In genomic region chr16:89954462-89954861, GRCh38 we compare ENCODE assay signal across 16 cellular contexts.
"Had no signal": no experiment of that assay in that cellular context is flagged by ENCODE, and none has a peak within 500 bp of the region (broad histone marks: within the 10 kb centered on the region; RNA-seq: fewer than 3 reads in every experiment).

No MANE protein-coding gene starts in this region.

- H3K9ac ChIP-seq: parathyroid adenoma had no signal

- H3K27ac ChIP-seq: body of pancreas, coronary artery, parathyroid adenoma, thyroid gland had no signal

- H3K4me3 ChIP-seq: body of pancreas, coronary artery, thyroid gland had no signal

- H3K27me3 ChIP-seq: body of pancreas, thyroid gland had no signal

- H3K9me3 ChIP-seq: body of pancreas, thyroid gland had no signal

- H3K27ac Mint-ChIP-seq: activated naive CD8-positive, alpha-beta T cell had no signal

- H3K4me3 Mint-ChIP-seq: activated naive CD8-positive, alpha-beta T cell; activated T-cell treated with anti-CD3 and anti-CD28 coated beads, Interleukin-2, amount 50 U/mL, for 4 hours; stimulated activated effector memory CD8-positive, alpha-beta T cell treated with anti-CD3 and anti-CD28 coated beads, Interleukin-12 subunit alpha, Interleukin-12 subunit beta, amount 100 ng/mL, for 72 hours had no signal

- H3K4me1 ChIP-seq: parathyroid adenoma had no signal

- H3K36me3 Mint-ChIP-seq: activated naive CD8-positive, alpha-beta T cell had no signal

- ATAC-seq: activated T-cell treated with anti-CD3 and anti-CD28 coated beads, Interleukin-2, amount 50 U/mL, for 4 hours; body of pancreas; stimulated activated effector memory CD8-positive, alpha-beta T cell treated with anti-CD3 and anti-CD28 coated beads, Interleukin-12 subunit alpha, Interleukin-12 subunit beta, amount 100 ng/mL, for 72 hours had no signal

- H3K79me2 ChIP-seq: parathyroid adenoma had no signal

- DNase-seq: activated CD4-positive, alpha-beta T cell treated with anti-CD3 and anti-CD28 coated beads for 1 hour; activated CD4-positive, alpha-beta T cell treated with anti-CD3 and anti-CD28 coated beads, Interleukin-2, amount 50 U/mL, for 48 hours; activated gamma-delta T cell; activated T-cell treated with anti-CD3 and anti-CD28 coated beads, Interleukin-2, amount 50 U/mL, for 4 hours; amniotic stem cell; body of pancreas; central memory CD4-positive, alpha-beta T cell; effector CD4-positive, alpha-beta T cell; foreskin fibroblast; T-helper 1 cell; T1000; thyroid gland had no signal

- H3K27me3 Mint-ChIP-seq: activated naive CD8-positive, alpha-beta T cell had no signal

- H2AFZ ChIP-seq: parathyroid adenoma had no signal

- H3K9me3 Mint-ChIP-seq: activated T-cell treated with anti-CD3 and anti-CD28 coated beads, Interleukin-2, amount 50 U/mL, for 4 hours; stimulated activated effector memory CD8-positive, alpha-beta T cell treated with anti-CD3 and anti-CD28 coated beads, Interleukin-12 subunit alpha, Interleukin-12 subunit beta, amount 100 ng/mL, for 72 hours had no signal
